ENCODE assay signal across 21 cellular contexts in genomic region chr12:60169904-60170303, GRCh38.
"Had no signal": no experiment of that assay in that cellular context is flagged by ENCODE, and none has a peak within 500 bp of the region (broad histone marks: within the 10 kb centered on the region; RNA-seq: fewer than 3 reads in every experiment).

No MANE protein-coding gene starts in this region.

- ATAC-seq: esophagus mucosa; left lobe of liver; natural killer cell; psoas muscle; right cardiac atrium; stimulated activated effector memory CD8-positive, alpha-beta T cell treated with anti-CD3 and anti-CD28 coated beads, Interleukin-12 subunit alpha, Interleukin-12 subunit beta, amount 100 ng/mL, for 72 hours had no signal

- FAIRE-seq: frontal cortex, kidney had no signal

- H3K27me3 ChIP-seq: ovary, sigmoid colon, stomach, thyroid gland, vagina had no signal

- H3K36me3 ChIP-seq: ovary, sigmoid colon, stomach, thyroid gland, vagina had no signal

- H3K4me3 ChIP-seq: lung, ovary, psoas muscle, sigmoid colon, stomach, thyroid gland, vagina had no signal

- DNase-seq: cortex of kidney; effector CD4-positive, alpha-beta T cell; kidney; natural killer cell; occipital lobe; ovary; psoas muscle; right cardiac atrium; sigmoid colon; stimulated activated CD4-positive, alpha-beta T cell treated with anti-CD3 and anti-CD28 coated beads, Interleukin-2, amount 100 ng/mL, for 24 hours; stimulated activated CD4-positive, alpha-beta T cell treated with anti-CD3 and anti-CD28 coated beads, Interleukin-4, amount 100 ng/mL, for 24 hours; stimulated activated naive CD4-positive, alpha-beta T cell treated with Interleukin-2 at 50 U/mL for 16 hours; stomach; thyroid gland; trophoblast cell had no signal
